In genomic region chr6:83633149-83633548, GRCh38 we compare ENCODE assay signal across 1 cellular context.
TF ChIP-seq lines count a peak whose summit lies in the region.

No MANE protein-coding gene starts in this region.

TF ChIP-seq in WTC11, 78 proteins besides CTCF, POLR2A, EP300 and RAD21 (continued from another document):
- TF ChIP-seq ATF6 (CRISPR knock-in tag; IDR thresholded peaks at IDR 0.05) (no peak), AR (CRISPR knock-in tag; IDR thresholded peaks at IDR 0.05) (no peak)
